In the genomic region with DNA sequence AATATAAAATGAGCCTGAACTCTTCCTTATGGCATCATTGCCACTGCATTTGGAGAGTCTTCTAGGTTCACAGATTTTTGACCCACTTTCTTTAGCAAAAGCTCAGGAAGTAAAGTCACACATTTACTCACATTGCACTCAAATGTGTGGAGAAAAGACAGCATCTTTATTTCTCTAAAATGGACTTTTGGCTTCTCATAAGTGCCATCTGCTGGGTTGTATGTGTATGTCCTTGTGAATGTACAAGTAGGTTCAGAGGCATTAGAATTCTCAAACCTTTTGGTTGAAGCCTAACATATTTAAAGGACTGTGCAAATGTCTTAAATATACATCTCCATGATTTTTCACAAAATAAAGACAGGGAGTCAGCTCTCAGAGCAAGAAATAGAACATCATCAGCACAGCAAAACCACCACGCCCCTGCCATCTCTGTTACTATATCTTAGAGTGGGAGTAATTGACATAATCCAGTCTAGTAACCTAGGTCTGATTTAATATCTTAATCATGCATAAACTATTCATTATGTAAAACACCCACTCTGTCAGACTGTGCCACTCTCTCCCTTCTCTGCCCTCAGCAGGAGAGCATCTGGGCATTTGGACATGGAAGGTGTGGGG, we compare ENCODE assay signal across 9 cellular contexts. TPM values are rescaled to one million over a fixed set of nuclear protein-coding genes. Genes with fewer than 3 reads are reported as not detected.
DNase-seq lines count a peak whose midpoint lies in the region; FAIRE-seq and TF ChIP-seq lines count a peak whose summit lies in the region.
"Had no signal": no experiment of that assay in that cellular context is flagged by ENCODE, and none has a peak within 500 bp of the region (broad histone marks: within the 10 kb centered on the region; RNA-seq: fewer than 3 reads in every experiment).

No MANE protein-coding gene starts in this region.

- TF ChIP-seq CTCF in H9 (conservative IDR thresholded peaks at IDR 0.05) (peak; percentile 48; the same call in 2 of the 3 replicates), kidney epithelial cell (IDR thresholded peaks at IDR 0.05; ENCODE audit: insufficient read depth, low read length, poor library complexity, severe bottlenecking) (peak; percentile 44), vagina (IDR thresholded peaks at IDR 0.05) (peak in 1 of 3 experiments; percentile 13)

- no peak overlapping the region for H3K4ac ChIP-seq in H9 (ENCODE audit: low read depth, low read length)

- no peak overlapping the region for H2BK20ac ChIP-seq in H9 (ENCODE audit: low read depth, low read length, poor library complexity, severe bottlenecking)

- H3K27me3 Mint-ChIP-seq in H9 (ENCODE audit: low read depth) = no peaks in the 10 kb centered on the region

- no CpG with 5 or more reads among the region's 1 CpG for WGBS in H9 (ENCODE audit: extremely low coverage, insufficient read length, low lambda C conversion rate)

- H2AFZ ChIP-seq in H9 (ENCODE audit: low read length) = no peak overlapping the region

- H4K8ac ChIP-seq in H9 (replicated peaks; ENCODE audit: insufficient read length, low read depth, low read length) = no peak overlapping the region

- no peak overlapping the region for H3K4me3 Mint-ChIP-seq in H9

- no peak overlapping the region for H3K18ac ChIP-seq in H9 (ENCODE audit: insufficient read length, low read depth, low read length)

- no peak overlapping the region for H2BK15ac ChIP-seq in H9 (ENCODE audit: low read depth, low read length)

- H3K4me1 Mint-ChIP-seq in H9 = peaks cover 4 to 5% of the 10 kb centered on the region in 2 experiments; a peak in 3 of 4 replicates

- no peaks in the 10 kb centered on the region for H3K23me2 ChIP-seq in H9 (ENCODE audit: insufficient read length, low read depth, low read length, poor library complexity, severe bottlenecking)

- peaks cover 6 to 7% of the 10 kb centered on the region in 2 experiments for H3K9me3 Mint-ChIP-seq in H9

- H2BK12ac ChIP-seq in H9 (ENCODE audit: insufficient read length, low read depth, low read length) = no peak overlapping the region

- H3K4me1 ChIP-seq in H9 (ENCODE audit: insufficient read depth, low read length) (no peaks in the 10 kb centered on the region; the same call in 1 of the 2 replicates), vagina (peaks cover 10% of the 10 kb centered on the region)

- no peak overlapping the region for H3K27ac Mint-ChIP-seq in H9

- no peak overlapping the region for H3K27ac ChIP-seq in H9 (ENCODE audit: insufficient read length, low read depth, low read length)
- H3K27ac ChIP-seq in vagina = no peak overlapping the region
- H3K27ac ChIP-seq: epithelial cell of prostate had no signal

- H3T11ph ChIP-seq in H9 (ENCODE audit: low read length) = no peak overlapping the region

- H3K4me2 ChIP-seq in H9 (ENCODE audit: insufficient read depth, insufficient read length, low read length) = no peak overlapping the region

- peak; percentile 56 for FAIRE-seq in A204.1 (lab: Jason Lieb, UNC)
- peak; percentile 74 for FAIRE-seq in TTC549 (lab: Jason Lieb, UNC)
- no peak for FAIRE-seq in GM12891 (lab: Jason Lieb, UNC)

- intact Hi-C loops in vagina (cut with DNase I) = loop anchor here (10.0 kb wide), 1 partner anchor 138 kb away; no protein-coding TSS in a partner anchor

- H3K36me3 ChIP-seq in kidney epithelial cell (ENCODE audit: control insufficient read depth, insufficient read depth, low read length) (no peaks in the 10 kb centered on the region), vagina (no peaks in the 10 kb centered on the region)

- H4K91ac ChIP-seq in H9 (ENCODE audit: insufficient read length, low read depth, low read length) = no peak overlapping the region

- no peak overlapping the region for H2AK5ac ChIP-seq in H9 (ENCODE audit: insufficient read length, low read length)

- H2BK120ac ChIP-seq in H9 (ENCODE audit: low read depth, low read length, poor library complexity, severe bottlenecking) = no peak overlapping the region

- H3K9ac ChIP-seq in H9 (ENCODE audit: extremely low read depth, insufficient read length, low read length) = no peak overlapping the region

- no peak overlapping the region for H3K23ac ChIP-seq in H9 (ENCODE audit: insufficient read length, low read depth, low read length)

- H3K79me1 ChIP-seq in H9 (ENCODE audit: insufficient read depth, low read depth, low read length, poor library complexity, severe bottlenecking) = no peaks in the 10 kb centered on the region

- no peak overlapping the region for H2BK5ac ChIP-seq in H9 (ENCODE audit: insufficient read length, low read length)

- H3K9me3 ChIP-seq in H9 (ENCODE audit: control insufficient read depth, low read depth, low read length) = peaks cover 5% of the 10 kb centered on the region
- H3K9me3 ChIP-seq in vagina = no peaks in the 10 kb centered on the region

- TF ChIP-seq POLR2A in vagina (IDR thresholded peaks at IDR 0.05) (no peak), GM12891 (IDR thresholded peaks at IDR 0.05; ENCODE audit: low read depth, low read length) (no peak)

- no peak overlapping the region for H3K56ac ChIP-seq in H9 (ENCODE audit: insufficient read length, low read depth, low read length)

- H3K4me3 ChIP-seq in kidney epithelial cell (ENCODE audit: low read depth, low read length) (no peak overlapping the region), vagina (no peak overlapping the region)

- H4K20me1 ChIP-seq in H9 (ENCODE audit: control insufficient read depth, insufficient read depth, insufficient read length) = no peaks in the 10 kb centered on the region

- H3K14ac ChIP-seq in H9 (ENCODE audit: insufficient read depth, low read length) = no peak overlapping the region

- no peaks in the 10 kb centered on the region for H3K27me3 ChIP-seq in H9 (ENCODE audit: insufficient read depth, low read length)
- no peaks in the 10 kb centered on the region for H3K27me3 ChIP-seq in kidney epithelial cell (ENCODE audit: control insufficient read depth, insufficient read depth, low read length)
- H3K27me3 ChIP-seq in vagina = no peaks in the 10 kb centered on the region

- H4K5ac ChIP-seq in H9 (ENCODE audit: insufficient read length, low read depth, low read length) = no peak overlapping the region

- H3K79me2 ChIP-seq in H9 (ENCODE audit: insufficient read depth, low read length) = no peaks in the 10 kb centered on the region

- H3K36me3 Mint-ChIP-seq in H9 (ENCODE audit: insufficient read depth in 1 of 3, low read depth in 3 of 3) = peaks cover 4 to 7% (median 7%) of the 10 kb centered on the region in 3 experiments; a peak in 6 of 7 replicates

- DNase-seq in H9 = no peak
- peak; percentile 23 for DNase-seq in kidney epithelial cell (ENCODE audit: low read depth)
- DNase-seq in vagina (ENCODE audit: extremely low spot score in 2 of 2) = no peak
- DNase-seq in GF-D8 (lab: John Stamatoyannopoulos, UW) = no peak
- DNase-seq in NCI-H1436 (lab: John Stamatoyannopoulos, UW) = no peak
- no peak for DNase-seq in GM12891 (ENCODE audit: insufficient read length, low spot score)

TF ChIP-seq in GM12891, 5 proteins besides CTCF, POLR2A, EP300 and RAD21:
- TF ChIP-seq SPI1 (IDR thresholded peaks at IDR 0.05; ENCODE audit: low read depth, low read length) (no peak), TAF1 (IDR thresholded peaks at IDR 0.05; ENCODE audit: low read depth, low read length) (no peak), POU2F2 (IDR thresholded peaks at IDR 0.05; ENCODE audit: low read depth, low read length) (no peak), PAX5 (IDR thresholded peaks at IDR 0.05; ENCODE audit: insufficient read depth, low read length, severe bottlenecking) (no peak), POLR2AphosphoS5 (IDR thresholded peaks at IDR 0.05; ENCODE audit: low read depth, low read length) (no peak)

RNA-seq across cellular contexts. Expression of gene SPTLC3, which starts 42.2 kb away (rescaled TPM):
- 0.42 and 0.68 TPM in 2 replicates for total RNA-seq in H9 (2021)
- total RNA-seq in kidney epithelial cell = 0.89 and 1.2 TPM in 2 replicates
- total RNA-seq in vagina = 5.9 TPM
- 0.14 TPM for polyA plus RNA-seq in GM12891 (2012; ENCODE audit: low read depth, missing spikeins)
